In the genomic region with DNA sequence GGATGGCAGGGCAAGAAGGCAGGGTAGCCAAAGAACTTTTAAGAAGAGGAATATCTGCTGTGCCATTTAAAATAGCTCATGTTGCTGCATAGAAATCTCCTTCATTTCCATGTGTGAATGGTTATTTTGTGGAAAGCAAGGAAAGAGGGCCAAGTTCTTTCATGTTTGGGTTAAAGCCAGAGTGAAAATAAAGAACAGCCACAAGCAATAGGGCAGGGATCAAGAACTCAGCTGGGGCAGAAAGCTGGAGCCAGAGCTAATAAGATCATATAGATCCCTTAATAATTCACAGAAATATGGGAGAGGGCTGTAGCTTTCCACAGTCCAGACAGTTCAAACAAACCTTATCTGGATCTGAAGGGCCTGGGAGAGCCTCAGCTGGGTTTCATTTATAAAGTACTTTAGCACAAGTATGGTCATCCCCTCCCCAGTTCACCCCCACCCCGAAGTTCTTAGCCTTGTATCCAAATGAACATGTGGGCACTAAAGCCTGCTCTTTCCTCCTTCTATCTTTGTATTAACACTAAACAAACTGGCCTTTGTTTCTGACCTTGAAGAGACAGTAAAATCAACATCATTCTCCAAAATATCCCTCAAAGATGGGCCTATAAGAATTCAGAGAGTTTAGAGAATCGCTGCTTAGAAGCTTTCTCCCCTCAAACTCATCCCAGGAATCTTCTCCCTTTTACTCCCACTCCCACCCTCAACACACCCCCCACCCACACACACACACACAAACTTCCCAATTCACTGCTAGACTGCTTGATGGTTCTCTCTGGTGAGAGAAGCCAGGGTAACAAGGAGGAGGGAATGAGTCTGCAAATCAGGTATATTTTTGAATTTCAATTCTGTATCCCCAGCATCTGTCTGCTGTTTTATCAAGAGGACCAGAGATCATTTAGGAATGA, we compare ENCODE assay signal across 20 cellular contexts. TPM values are rescaled to one million over a fixed set of nuclear protein-coding genes. Genes with fewer than 3 reads are reported as not detected.
A peak's percentile ranks its signal among the peaks of the same experiment; 100 is the strongest.
DNase-seq lines count a peak whose midpoint lies in the region; ATAC-seq and TF ChIP-seq lines count a peak whose summit lies in the region.
"Had no signal": no experiment of that assay in that cellular context is flagged by ENCODE, and none has a peak within 500 bp of the region (broad histone marks: within the 10 kb centered on the region; RNA-seq: fewer than 3 reads in every experiment).

No MANE protein-coding gene starts in this region.

- peaks cover 24% of the 10 kb centered on the region for H3F3A ChIP-seq in GM23248 (ENCODE audit: insufficient read depth)

- in situ Hi-C loops in GM23248 (cut with MboI): loop anchor here (10.0 to 25.0 kb wide), 2 partner anchors 115 to 418 kb away; no protein-coding TSS in a partner anchor

- H3K9me2 ChIP-seq in GM23248 (ENCODE audit: insufficient read depth): no peaks in the 10 kb centered on the region
- H3K9me2 ChIP-seq in hepatocyte (replicated peaks; ENCODE audit: insufficient read depth): no peaks in the 10 kb centered on the region

- H4K20me1 ChIP-seq in GM23248 (ENCODE audit: insufficient read depth) (no peaks in the 10 kb centered on the region), hepatocyte (ENCODE audit: insufficient read depth, poor library complexity, severe bottlenecking) (no peaks in the 10 kb centered on the region)

- H3K9me3 ChIP-seq in GM23248 (ENCODE audit: low read depth) (no peaks in the 10 kb centered on the region), hepatocyte (ENCODE audit: low read depth) (no peaks in the 10 kb centered on the region), esophagus muscularis mucosa (no peaks in the 10 kb centered on the region), A673 (ENCODE audit: low read depth, low read length, poor library complexity, severe bottlenecking) (peaks cover 10% of the 10 kb centered on the region)
- H3K9me3 ChIP-seq: MG63, thyroid gland had no signal

- TF ChIP-seq EP300 in esophagus muscularis mucosa (IDR thresholded peaks at IDR 0.05): no peak

- WGBS in GM23248 (ENCODE audit: low coverage in 1 of 2, low lambda C conversion rate in 2 of 2, missing lambda C conversion rate in 2 of 2), 2 experiments: 8 to 12% methylated on average over 2 of the region's 2 CpGs
- WGBS in hepatocyte (ENCODE audit: low lambda C conversion rate, missing lambda C conversion rate): 58% methylated on average over 2 of the region's 2 CpGs
- 69% methylated on average over 2 of the region's 2 CpGs for WGBS in esophagus muscularis mucosa

- no TSS peak for BruUV-seq in A673 (replicated peaks; lab: Mats Ljungman, UMichigan)

- peaks cover 20% of the 10 kb centered on the region for H3K4me1 ChIP-seq in GM23248 (ENCODE audit: insufficient read depth)
- H3K4me1 ChIP-seq in hepatocyte (ENCODE audit: insufficient read depth): peaks cover 5% of the 10 kb centered on the region
- no peaks in the 10 kb centered on the region for H3K4me1 ChIP-seq in esophagus muscularis mucosa
- H3K4me1 ChIP-seq in A673 (ENCODE audit: insufficient read depth, low read length, poor library complexity, severe bottlenecking): peaks cover 21% of the 10 kb centered on the region
- H3K4me1 ChIP-seq: Peyer's patch had no signal

- H3K4me3 ChIP-seq in GM23248 (no peak overlapping the region), hepatocyte (no peak overlapping the region), esophagus muscularis mucosa (no peak overlapping the region), A673 (ENCODE audit: low read depth, low read length, poor library complexity, severe bottlenecking) (no peak overlapping the region)
- H3K4me3 ChIP-seq: MG63, Peyer's patch, thyroid gland had no signal

- DNase-seq in GM23248 (peak; percentile 31), cerebellar cortex (ENCODE audit: low spot score) (peak; percentile 83), hepatocyte (ENCODE audit: low spot score) (no peak), esophagus muscularis mucosa (ENCODE audit: extremely low spot score) (no peak), A673 (ENCODE audit: low spot score) (no peak)
- DNase-seq: activated B cell treated with CpG ODN at 0.5 μM for 24 hours; activated CD4-positive, alpha-beta memory T cell treated with anti-CD3 and anti-CD28 coated beads, Interleukin-2, amount 10 ng/mL, durations not matched to agents 7 days and 5 days; activated naive CD4-positive, alpha-beta T cell treated with Interleukin-2 at 50 U/mL for 16 hours; activated T-cell treated with anti-CD3 and anti-CD28 coated beads, Interleukin-2, amount 50 U/mL, for 1 hour; aorta; cortex of kidney; MG63; NCI-H1694 treated with DMSO at 0.1 percent for 48 hours; NCI-H226; Peyer's patch; right cardiac atrium; thyroid gland had no signal

- no peak overlapping the region for H3K9ac ChIP-seq in GM23248

- no peak overlapping the region for H2AFZ ChIP-seq in GM23248
- no peak overlapping the region for H2AFZ ChIP-seq in hepatocyte

- no peak for TF ChIP-seq CTCF in hepatocyte (IDR thresholded peaks at IDR 0.05; ENCODE audit: poor library complexity)
- TF ChIP-seq CTCF in esophagus muscularis mucosa (IDR thresholded peaks at IDR 0.05): no peak
- TF ChIP-seq CTCF in A673 (conservative IDR thresholded peaks at IDR 0.05; ENCODE audit: low read depth, low read length): no peak

- ATAC-seq in GM21717 (IDR thresholded peaks at IDR 0.05; ENCODE audit: unreplicated experiment): no peak
- ATAC-seq: left lobe of liver, right cardiac atrium had no signal

- no peak overlapping the region for H3K27ac ChIP-seq in GM23248
- peak overlapping the region; percentile 20 for H3K27ac ChIP-seq in hepatocyte
- peak overlapping the region; percentile 82 for H3K27ac ChIP-seq in temporal lobe (ENCODE audit: low read depth, low read length)
- no peak overlapping the region for H3K27ac ChIP-seq in esophagus muscularis mucosa (replicated peaks in 1 of 4)
- H3K27ac ChIP-seq in A673 (ENCODE audit: low read depth, low read length, poor library complexity, severe bottlenecking): no peak overlapping the region
- H3K27ac ChIP-seq: Peyer's patch had no signal

- H3K4me2 ChIP-seq in GM23248 (ENCODE audit: unreplicated experiment): no peak overlapping the region
- H3K4me2 ChIP-seq in hepatocyte: peak overlapping the region; percentile 10

- no peaks in the 10 kb centered on the region for H3K27me3 ChIP-seq in GM23248 (replicated peaks; ENCODE audit: insufficient read depth)
- H3K27me3 ChIP-seq in hepatocyte: no peaks in the 10 kb centered on the region
- no peaks in the 10 kb centered on the region for H3K27me3 ChIP-seq in esophagus muscularis mucosa
- no peaks in the 10 kb centered on the region for H3K27me3 ChIP-seq in A673 (replicated peaks; ENCODE audit: insufficient read depth, low read depth, low read length, poor library complexity)
- H3K27me3 ChIP-seq: MG63, Peyer's patch, thyroid gland had no signal

- intact Hi-C loops in esophagus muscularis mucosa (cut with DNase I) (loop anchor here (10.0 kb wide), 1 partner anchor 455 kb away; the partner anchor contains the start of gene HHAT), A673 (cut with micrococcal nuclease; ENCODE audit: unreplicated experiment) (loop anchor here (10.0 kb wide), 1 partner anchor 255 kb away; no protein-coding TSS in a partner anchor)

- CTCF ChIA-PET in A673 (lab: Charles Lee): no interaction called here

- no peaks in the 10 kb centered on the region for H3K36me3 ChIP-seq in GM23248 (ENCODE audit: low read depth)
- H3K36me3 ChIP-seq in hepatocyte (replicated peaks; ENCODE audit: insufficient read depth, low read depth): no peaks in the 10 kb centered on the region
- H3K36me3 ChIP-seq in esophagus muscularis mucosa: no peaks in the 10 kb centered on the region
- H3K36me3 ChIP-seq in A673 (ENCODE audit: insufficient read depth, low read length, poor library complexity, severe bottlenecking): no peaks in the 10 kb centered on the region
- H3K36me3 ChIP-seq: MG63, Peyer's patch, thyroid gland had no signal

- no peaks in the 10 kb centered on the region for H3K79me2 ChIP-seq in GM23248 (ENCODE audit: insufficient read depth)
- H3K79me2 ChIP-seq in hepatocyte: no peaks in the 10 kb centered on the region

- POLR2A ChIA-PET in A673 (lab: Charles Lee; ENCODE audit: low non-redundant PET): no interaction called here

- TF ChIP-seq POLR2A in esophagus muscularis mucosa (IDR thresholded peaks at IDR 0.05; ENCODE audit: low read depth): no peak

RNA-seq across cellular contexts. Expression of gene UTP25, which starts 41.7 kb away (rescaled TPM):
- 12.2 and 16.8 TPM in 2 replicates for total RNA-seq in GM23248 (2014; rRNA removed; shearing (Covaris generic))
- polyA plus RNA-seq in GM23248 (2016; fragmentation: Nextera tagmentation; extraction: Ambion mirVana) (9.5 TPM in 2 replicates), hepatocyte (3.2 and 5.2 TPM in 2 replicates)
- total RNA-seq in hepatocyte (8.0 and 8.3 TPM in 2 replicates), temporal lobe (12.3 TPM), esophagus muscularis mucosa (1 to 10 TPM; 3.7 to 8.0 (median 7.3) TPM), A673 (2021) (8.9 and 11.5 TPM in 2 replicates)

Comparison
In these comparisons a context has a peak if more than half of its experiments do, and no peak if none do; other contexts are left out.
1. DNase-seq: peak in GM23248 (single experiment) and cerebellar cortex (single experiment); none in hepatocyte (single experiment), esophagus muscularis mucosa (single experiment) and A673 (single experiment).
2. H3K27ac ChIP-seq: peak in hepatocyte (single experiment) and temporal lobe (single experiment); none in GM23248 (single experiment), esophagus muscularis mucosa (0 of 4) and A673 (single experiment).